ENCODE assay signal across 8 cellular contexts in genomic region chrX:49155243-49155899, GRCh38. TPM values are rescaled to one million over a fixed set of nuclear protein-coding genes. Genes with fewer than 3 reads are reported as not detected.
DNase-seq lines count a peak whose midpoint lies in the region; ATAC-seq, FAIRE-seq and TF ChIP-seq lines count a peak whose summit lies in the region.

No MANE protein-coding gene starts in this region.

- no peaks in the 10 kb centered on the region for H3K9me3 Mint-ChIP-seq in natural killer cell

- intact Hi-C loops in esophagus muscularis mucosa (cut with DNase I), result no loop called here
- intact Hi-C loops in natural killer cell (cut with micrococcal nuclease), result no loop called here
- intact Hi-C loops in aorta (cut with DNase I), result no loop called here

- peak; percentile 49 for FAIRE-seq in A204.1 (lab: Jason Lieb, UNC)

- ATAC-seq in GM18498 (IDR thresholded peaks at IDR 0.05; ENCODE audit: unreplicated experiment), result peak; percentile 26
- ATAC-seq in natural killer cell, result no peak
- ATAC-seq in aorta (ENCODE audit: low FRiP score), result peak; percentile 54

- H3K4me3 ChIP-seq in esophagus muscularis mucosa (peak overlapping the region; percentile 53 to 67 (median 57)), aorta (ENCODE audit: low read length in 2 of 2) (peak overlapping the region in 1 of 2 donors; percentile 17)

- peak overlapping the region; percentile 90 to 94 (median 92) for H3K27ac ChIP-seq in esophagus muscularis mucosa (replicated peaks in 1 of 4)
- H3K27ac ChIP-seq in aorta (ENCODE audit: low read depth in 1 of 2, low read length in 2 of 2), result peak overlapping the region in 1 of 2 donors; percentile 99

- H3K4me1 ChIP-seq in esophagus muscularis mucosa (peaks cover 0 to 9% (median 7%) of the 10 kb centered on the region in 4 donors), aorta (ENCODE audit: control insufficient read depth in 1 of 2, insufficient read depth in 2 of 2, low read length in 2 of 2) (no peaks in the 10 kb centered on the region)

- peak overlapping the region; percentile 83 to 96 for H3K27ac Mint-ChIP-seq in natural killer cell

- no peak for TF ChIP-seq POLR2A in esophagus muscularis mucosa (IDR thresholded peaks at IDR 0.05; ENCODE audit: low read depth)

- no peak for TF ChIP-seq EP300 in esophagus muscularis mucosa (IDR thresholded peaks at IDR 0.05)

- H3K27me3 ChIP-seq in esophagus muscularis mucosa (no peaks in the 10 kb centered on the region), aorta (ENCODE audit: control insufficient read depth in 1 of 2, insufficient read depth in 2 of 2, low read length in 1 of 2) (no peaks in the 10 kb centered on the region)

- peak; percentile 80 for DNase-seq in NAMALWA (ENCODE audit: low spot score)
- peak; percentile 57 for DNase-seq in activated CD4-positive, alpha-beta T cell treated with anti-CD3 and anti-CD28 coated beads for 48 hours
- DNase-seq in esophagus muscularis mucosa (ENCODE audit: extremely low spot score), result no peak
- DNase-seq in natural killer cell, result no peak
- peak in 1 of 2 donors; percentile 53 for DNase-seq in aorta
- DNase-seq in middle frontal gyrus (ENCODE audit: extremely low spot score, low spot score), result no peak

- H3K36me3 ChIP-seq in esophagus muscularis mucosa, result no peaks in the 10 kb centered on the region
- H3K36me3 ChIP-seq in aorta (ENCODE audit: control insufficient read depth in 1 of 2, insufficient read depth in 2 of 2, low read length in 1 of 2), result no peaks in the 10 kb centered on the region

- peaks cover 15 to 22% of the 10 kb centered on the region in 2 donors for H3K4me1 Mint-ChIP-seq in natural killer cell

- peak overlapping the region; percentile 90 for H3K4me3 Mint-ChIP-seq in natural killer cell

- WGBS in esophagus muscularis mucosa, result 47% methylated on average over 18 of the region's 18 CpGs
- 1 to 40% methylated on average over 18 of the region's 18 CpGs for WGBS in aorta, 2 donors

- H3K9me3 ChIP-seq in esophagus muscularis mucosa, result no peaks in the 10 kb centered on the region
- no peaks in the 10 kb centered on the region for H3K9me3 ChIP-seq in aorta (ENCODE audit: control insufficient read depth, low read length)

- no peaks in the 10 kb centered on the region for H3K36me3 Mint-ChIP-seq in natural killer cell

- H3K27me3 Mint-ChIP-seq in natural killer cell (ENCODE audit: low read depth in 2 of 2), result no peaks in the 10 kb centered on the region

- TF ChIP-seq CTCF in esophagus muscularis mucosa (IDR thresholded peaks at IDR 0.05) (no peak), natural killer cell (IDR thresholded peaks at IDR 0.05) (no peak)

RNA-seq across cellular contexts. Expression of gene MAGIX, which starts 7.2 kb away (rescaled TPM):
- total RNA-seq in esophagus muscularis mucosa (1 to 10 TPM; 1.5 to 4.2 (median 3.6) TPM), natural killer cell (1 to 10 TPM in 2 of 3 donors, under 1 TPM in 1; 1.00 to 1.7 (median 1.2) TPM), aorta (1 to 10 TPM; 2.7 to 2.8 TPM)
- 1 to 10 TPM; 1.9 to 4.9 TPM for polyA plus RNA-seq in aorta

RNA-seq across cellular contexts. Expression of gene PLP2, which starts 16.3 kb away (rescaled TPM):
- total RNA-seq in esophagus muscularis mucosa, result 100 to 1,000 TPM in 1 of 4 donors, 10 to 100 TPM in 3; 55.3 to 101 (median 76.3) TPM
- 10 to 100 TPM; 29.3 to 69.7 (median 34.8) TPM for total RNA-seq in natural killer cell
- total RNA-seq in aorta, result 100 to 1,000 TPM; 159 to 201 TPM
- 100 to 1,000 TPM; 203 to 337 TPM for polyA plus RNA-seq in aorta

RNA-seq across cellular contexts. Expression of gene PRICKLE3, which starts 30.8 kb away (rescaled TPM):
- 10 to 100 TPM in 3 of 4 donors, 1 to 10 TPM in 1; 7.6 to 16.2 (median 12.3) TPM for total RNA-seq in esophagus muscularis mucosa
- 1 to 10 TPM; 6.2 to 7.9 (median 6.3) TPM for total RNA-seq in natural killer cell
- total RNA-seq in aorta, result 10 to 100 TPM; 11.9 to 13.3 TPM
- 1 to 10 TPM; 2.8 to 7.2 TPM for polyA plus RNA-seq in aorta

RNA-seq across cellular contexts. Expression of gene GPKOW, which starts 31.8 kb away (rescaled TPM):
- total RNA-seq in esophagus muscularis mucosa (10 to 100 TPM; 27.8 to 43.8 (median 32.4) TPM), natural killer cell (10 to 100 TPM; 22.4 to 26.0 (median 25.3) TPM), aorta (10 to 100 TPM; 15.8 to 20.4 TPM)
- polyA plus RNA-seq in aorta, result 10 to 100 TPM; 14.3 to 22.8 TPM

RNA-seq across cellular contexts. Expression of gene SYP, which starts 44.6 kb away (rescaled TPM):
- 10 to 100 TPM in 1 of 4 donors, 1 to 10 TPM in 3; 4.5 to 12.0 (median 6.1) TPM for total RNA-seq in esophagus muscularis mucosa
- total RNA-seq in natural killer cell, result 1 to 10 TPM in 1 of 3 donors, under 1 TPM in 2; 0.36 to 1.0 (median 0.80) TPM
- 1 to 10 TPM; 2.4 to 4.5 TPM for total RNA-seq in aorta
- polyA plus RNA-seq in aorta, result 1 to 10 TPM; 3.0 to 5.3 TPM

Comparison
In these comparisons a context has a peak if more than half of its experiments do, and no peak if none do; other contexts are left out.
1. ATAC-seq: peak in GM18498 (single experiment) and aorta (single experiment); none in natural killer cell (0 of 3).
2. DNase-seq: peak in NAMALWA (single experiment) and activated CD4-positive, alpha-beta T cell treated with anti-CD3 and anti-CD28 coated beads for 48 hours (single experiment); none in esophagus muscularis mucosa (single experiment), natural killer cell (single experiment) and middle frontal gyrus (single experiment).